Comparison of ENCODE assay signal across 1 cellular context in the genomic region with DNA sequence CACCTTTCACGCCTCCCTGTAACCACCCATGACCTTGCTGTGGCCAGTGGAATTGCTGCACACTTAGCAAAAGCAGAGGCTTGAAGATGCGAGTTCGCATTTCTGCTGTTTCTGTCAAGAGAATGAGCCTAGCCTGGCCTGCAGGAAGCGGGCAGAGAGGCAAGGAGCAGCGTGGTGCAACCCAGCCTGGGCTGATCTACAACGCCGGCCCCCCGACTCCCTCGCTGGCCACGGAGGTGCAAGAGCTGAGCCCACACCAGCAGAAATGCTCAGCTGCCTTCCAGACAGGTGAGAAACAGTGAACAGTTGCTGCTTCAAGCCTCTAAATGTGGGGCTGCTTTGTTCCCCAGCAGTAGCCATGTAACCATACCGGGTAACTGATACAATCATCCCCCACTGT.
TF ChIP-seq lines count a peak whose summit lies in the region.

No MANE protein-coding gene starts in this region.

TF ChIP-seq in H1, 55 proteins besides CTCF, POLR2A, EP300 and RAD21:
- TF ChIP-seq JUN (IDR thresholded peaks at IDR 0.05; ENCODE audit: low read depth, low read length) (no peak), POU5F1 (IDR thresholded peaks at IDR 0.05; ENCODE audit: low read depth, low read length) (no peak), JUND (IDR thresholded peaks at IDR 0.05; ENCODE audit: low read length) (no peak), EZH2 (IDR thresholded peaks at IDR 0.05; ENCODE audit: low read depth, low read length, severe bottlenecking) (no peak), CEBPB (IDR thresholded peaks at IDR 0.05; ENCODE audit: low read depth, low read length) (no peak), ASH2L (IDR thresholded peaks at IDR 0.05; ENCODE audit: low read length) (no peak), TCF12 (IDR thresholded peaks at IDR 0.05; ENCODE audit: low read depth, low read length) (no peak), GTF2F1 (IDR thresholded peaks at IDR 0.05; ENCODE audit: borderline replicate concordance, low read depth, low read length) (no peak), SIX5 (IDR thresholded peaks at IDR 0.05; ENCODE audit: low read depth, low read length) (no peak), EGR1 (IDR thresholded peaks at IDR 0.05; ENCODE audit: borderline replicate concordance, low read depth, low read length) (no peak), ZNF274 (IDR thresholded peaks at IDR 0.05; ENCODE audit: borderline replicate concordance, extremely low read depth, low read length) (no peak), CBX5 (IDR thresholded peaks at IDR 0.05; ENCODE audit: low read depth, low read length) (no peak), RNF2 (IDR thresholded peaks at IDR 0.05; ENCODE audit: borderline replicate concordance, low read depth, low read length, missing control alignments, poor library complexity, severe bottlenecking) (no peak), POLR2AphosphoS5 (IDR thresholded peaks at IDR 0.05; ENCODE audit: low read depth, low read length) (no peak), KDM1A (IDR thresholded peaks at IDR 0.05; ENCODE audit: borderline replicate concordance, low read length) (no peak)
- TF ChIP-seq, protein P1, sequence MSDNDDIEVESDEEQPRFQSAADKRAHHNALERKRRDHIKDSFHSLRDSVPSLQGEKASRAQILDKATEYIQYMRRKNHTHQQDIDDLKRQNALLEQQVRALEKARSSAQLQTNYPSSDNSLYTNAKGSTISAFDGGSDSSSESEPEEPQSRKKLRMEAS (IDR thresholded peaks at IDR 0.05), result no peak
- TF ChIP-seq, protein P2, sequence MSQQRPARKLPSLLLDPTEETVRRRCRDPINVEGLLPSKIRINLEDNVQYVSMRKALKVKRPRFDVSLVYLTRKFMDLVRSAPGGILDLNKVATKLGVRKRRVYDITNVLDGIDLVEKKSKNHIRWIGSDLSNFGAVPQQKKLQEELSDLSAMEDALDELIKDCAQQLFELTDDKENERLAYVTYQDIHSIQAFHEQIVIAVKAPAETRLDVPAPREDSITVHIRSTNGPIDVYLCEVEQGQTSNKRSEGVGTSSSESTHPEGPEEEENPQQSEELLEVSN (IDR thresholded peaks at IDR 0.05), result no peak
